In the genomic region with DNA sequence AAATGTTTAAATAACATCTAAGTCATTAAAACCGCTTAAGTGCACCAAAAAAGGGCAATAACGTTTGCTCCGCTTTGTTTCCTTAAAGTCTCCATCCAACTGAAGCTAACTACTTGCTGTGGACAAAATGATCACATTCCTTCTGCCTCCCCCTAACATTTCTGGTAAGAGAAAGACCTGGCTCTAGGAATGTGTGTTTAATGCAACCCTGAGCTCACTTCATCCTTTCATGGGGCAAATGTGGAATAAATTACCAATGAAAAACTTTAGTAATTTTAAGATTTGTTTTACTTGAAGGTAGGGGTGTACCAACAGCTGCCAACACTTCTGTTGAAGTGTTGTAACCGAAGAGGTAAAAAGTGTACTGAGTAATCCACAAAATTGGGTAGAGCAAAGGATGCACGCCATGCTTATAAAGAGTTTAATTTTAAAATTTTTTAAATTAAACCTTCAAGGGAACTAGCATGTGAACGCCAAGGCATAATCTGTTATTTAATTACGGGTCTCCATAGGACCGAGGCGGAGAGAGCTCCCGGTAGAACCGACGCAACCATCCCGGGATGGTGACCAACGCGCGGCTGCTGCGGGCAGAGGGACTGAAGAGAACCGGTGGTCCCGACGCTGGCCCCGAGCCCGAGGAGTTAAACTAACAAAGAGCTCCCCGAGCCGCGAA, we compare ENCODE assay signal across 8 cellular contexts. TPM values are rescaled to one million over a fixed set of nuclear protein-coding genes. Genes with fewer than 3 reads are reported as not detected.
DNase-seq lines count a peak whose midpoint lies in the region; ATAC-seq and TF ChIP-seq lines count a peak whose summit lies in the region.

No MANE protein-coding gene starts in this region.

- H3K27me3 ChIP-seq in CD8-positive, alpha-beta T cell (ENCODE audit: insufficient read depth, low read length) = no peaks in the 10 kb centered on the region
- H3K27me3 ChIP-seq in sigmoid colon = no peaks in the 10 kb centered on the region

- no peak for TF ChIP-seq POLR2A in sigmoid colon (IDR thresholded peaks at IDR 0.05)

- H3K36me3 ChIP-seq in CD8-positive, alpha-beta T cell (ENCODE audit: insufficient read depth, low read length) = no peaks in the 10 kb centered on the region
- H3K36me3 ChIP-seq in sigmoid colon = no peaks in the 10 kb centered on the region

- WGBS in sigmoid colon, 2 donors = 0 to 2% methylated on average over 25 of the region's 25 CpGs

- H3K27me3 Mint-ChIP-seq in CD8-positive, alpha-beta T cell (ENCODE audit: low read depth) = no peaks in the 10 kb centered on the region
- H3K27me3 Mint-ChIP-seq in WTC11 (ENCODE audit: low read depth) = no peaks in the 10 kb centered on the region

- ATAC-seq in CD8-positive, alpha-beta T cell = no peak
- ATAC-seq in WTC11 = no peak
- ATAC-seq in sciatic nerve = no peak
- ATAC-seq in GM18870 (IDR thresholded peaks at IDR 0.05; ENCODE audit: unreplicated experiment) = no peak

- no peak for DNase-seq in CD8-positive, alpha-beta T cell
- DNase-seq in HCEC 1CT (peak; percentile 46), WTC11 (ENCODE audit: low spot score) (no peak), globus pallidus (ENCODE audit: low spot score) (peak; percentile 25), sigmoid colon (no peak), NCI-H1436 treated with DMSO at 0.1 percent for 48 hours (lab: John Stamatoyannopoulos, UW) (no peak), sciatic nerve (ENCODE audit: low spot score) (no peak)

- no peaks in the 10 kb centered on the region for H3K9me3 ChIP-seq in CD8-positive, alpha-beta T cell (ENCODE audit: low read length)
- H3K9me3 ChIP-seq in sigmoid colon = no peaks in the 10 kb centered on the region

- TF ChIP-seq EP300 in sigmoid colon (IDR thresholded peaks at IDR 0.05) = no peak

- intact Hi-C loops in CD8-positive, alpha-beta T cell (cut with DNase I, micrococcal nuclease) = loop anchor here (2.0 to 10.0 kb wide), 5 partner anchors 41 to 836 kb away; a partner anchor contains a TSS
- intact Hi-C loops in sigmoid colon (cut with DNase I) (loop anchor here (2.0 to 5.0 kb wide), 7 partner anchors 64 to 284 kb away; a partner anchor contains a TSS), sciatic nerve (cut with DNase I) (no loop called here)

- peaks cover 49% of the 10 kb centered on the region for H3K4me1 Mint-ChIP-seq in CD8-positive, alpha-beta T cell (ENCODE audit: low read depth)
- peaks cover 54% of the 10 kb centered on the region for H3K4me1 Mint-ChIP-seq in WTC11

- TF ChIP-seq CTCF in CD8-positive, alpha-beta T cell (IDR thresholded peaks at IDR 0.05) = no peak
- TF ChIP-seq CTCF in WTC11 (IDR thresholded peaks at IDR 0.05) = no peak
- no peak for TF ChIP-seq CTCF in sigmoid colon (IDR thresholded peaks at IDR 0.05)

- no peaks in the 10 kb centered on the region for H3K9me3 Mint-ChIP-seq in CD8-positive, alpha-beta T cell
- H3K9me3 Mint-ChIP-seq in WTC11 = no peaks in the 10 kb centered on the region

- H3K4me3 Mint-ChIP-seq in CD8-positive, alpha-beta T cell = peak overlapping the region; percentile 95
- H3K4me3 Mint-ChIP-seq in WTC11 = peak overlapping the region; percentile 90

- peak overlapping the region; percentile 78 for H3K27ac Mint-ChIP-seq in CD8-positive, alpha-beta T cell
- H3K27ac Mint-ChIP-seq in WTC11 = peak overlapping the region; percentile 83

- H3K4me1 ChIP-seq in CD8-positive, alpha-beta T cell (ENCODE audit: insufficient read depth, low read length) = peaks cover 23% of the 10 kb centered on the region
- H3K4me1 ChIP-seq in sigmoid colon = peaks cover 0 to 58% (median 47%) of the 10 kb centered on the region in 4 donors

- H3K27ac ChIP-seq in CD8-positive, alpha-beta T cell (ENCODE audit: low read depth, low read length) = peak overlapping the region; percentile 54
- peak overlapping the region; percentile 86 to 99 (median 95) for H3K27ac ChIP-seq in sigmoid colon

- POLR2A ChIA-PET in CD8-positive, alpha-beta T cell (lab: Charles Lee) = interaction anchor here (0.7 to 6.1 kb wide), 12 partner anchors 12 to 1635 kb away, joined by 3 to 78 read pairs (median 4); a partner anchor contains a TSS
- POLR2A ChIA-PET in WTC11 (lab: Charles Lee) = interaction anchor here (0.7 to 4.5 kb wide), 6 partner anchors 14 to 224 kb away, joined by 3 to 55 read pairs (median 6); a partner anchor contains a TSS

- peak overlapping the region; percentile 85 for H3K4me3 ChIP-seq in CD8-positive, alpha-beta T cell (ENCODE audit: low read depth, low read length)
- peak overlapping the region; percentile 66 to 97 (median 74) for H3K4me3 ChIP-seq in sigmoid colon

- CTCF ChIA-PET in CD8-positive, alpha-beta T cell (lab: Charles Lee) = interaction anchor here (1.0 to 8.6 kb wide), 15 partner anchors 12 to 226 kb away, joined by 3 to 82 read pairs (median 5); a partner anchor contains a TSS
- CTCF ChIA-PET in WTC11 (lab: Charles Lee) = interaction anchor here (0.6 to 4.5 kb wide), 9 partner anchors 11 to 125 kb away, joined by 3 to 27 read pairs (median 4); no protein-coding TSS in a partner anchor

- H3K36me3 Mint-ChIP-seq in CD8-positive, alpha-beta T cell = peaks cover 4% of the 10 kb centered on the region
- H3K36me3 Mint-ChIP-seq in WTC11 = no peaks in the 10 kb centered on the region

TF ChIP-seq in WTC11, 78 proteins besides CTCF, POLR2A, EP300 and RAD21:
- TF ChIP-seq GRHL2 (CRISPR knock-in tag; IDR thresholded peaks at IDR 0.05; ENCODE audit: insufficient replicate concordance, severe bottlenecking) (no peak), ZBTB21 (CRISPR knock-in tag; IDR thresholded peaks at IDR 0.05; ENCODE audit: borderline replicate concordance) (no peak), TP53 (CRISPR knock-in tag; IDR thresholded peaks at IDR 0.05) (0 out of 2 replicates have a peak, but pooled peaks have one; percentile 59)
- TF ChIP-seq, protein P1, sequence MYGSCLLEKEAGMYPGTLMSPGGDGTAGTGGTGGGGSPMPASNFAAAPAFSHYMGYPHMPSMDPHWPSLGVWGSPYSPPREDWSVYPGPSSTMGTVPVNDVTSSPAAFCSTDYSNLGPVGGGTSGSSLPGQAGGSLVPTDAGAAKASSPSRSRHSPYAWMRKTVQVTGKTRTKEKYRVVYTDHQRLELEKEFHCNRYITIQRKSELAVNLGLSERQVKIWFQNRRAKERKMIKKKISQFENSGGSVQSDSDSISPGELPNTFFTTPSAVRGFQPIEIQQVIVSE (CRISPR knock-in tag; IDR thresholded peaks at IDR 0.05; ENCODE audit: borderline replicate concordance) = no peak
TF ChIP-seq in WTC11: peak in this region for 1.

RNA-seq across cellular contexts. Expression of a gene that starts 1.1 kb away (rescaled TPM):
- total RNA-seq in CD8-positive, alpha-beta T cell = 10 to 100 TPM; 35.0 to 37.6 TPM
- 63.1 to 66.4 TPM (median 65.3 TPM) in 3 replicates for total RNA-seq in WTC11 (2021)
- total RNA-seq in sigmoid colon = 10 to 100 TPM; 63.7 to 82.0 (median 72.5) TPM
- polyA plus RNA-seq in sigmoid colon = 10 to 100 TPM; 16.1 to 19.9 (median 16.2) TPM
- 50.2 TPM for total RNA-seq in sciatic nerve

Comparison
In these comparisons a context has a peak if more than half of its experiments do, and no peak if none do; other contexts are left out.
1. DNase-seq: peak in HCEC 1CT (single experiment) and globus pallidus (single experiment); none in CD8-positive, alpha-beta T cell (0 of 7), WTC11 (single experiment), sigmoid colon (single experiment), NCI-H1436 treated with DMSO at 0.1 percent for 48 hours (single experiment) and sciatic nerve (single experiment).